ENCODE assay signal across 8 cellular contexts in the genomic region with DNA sequence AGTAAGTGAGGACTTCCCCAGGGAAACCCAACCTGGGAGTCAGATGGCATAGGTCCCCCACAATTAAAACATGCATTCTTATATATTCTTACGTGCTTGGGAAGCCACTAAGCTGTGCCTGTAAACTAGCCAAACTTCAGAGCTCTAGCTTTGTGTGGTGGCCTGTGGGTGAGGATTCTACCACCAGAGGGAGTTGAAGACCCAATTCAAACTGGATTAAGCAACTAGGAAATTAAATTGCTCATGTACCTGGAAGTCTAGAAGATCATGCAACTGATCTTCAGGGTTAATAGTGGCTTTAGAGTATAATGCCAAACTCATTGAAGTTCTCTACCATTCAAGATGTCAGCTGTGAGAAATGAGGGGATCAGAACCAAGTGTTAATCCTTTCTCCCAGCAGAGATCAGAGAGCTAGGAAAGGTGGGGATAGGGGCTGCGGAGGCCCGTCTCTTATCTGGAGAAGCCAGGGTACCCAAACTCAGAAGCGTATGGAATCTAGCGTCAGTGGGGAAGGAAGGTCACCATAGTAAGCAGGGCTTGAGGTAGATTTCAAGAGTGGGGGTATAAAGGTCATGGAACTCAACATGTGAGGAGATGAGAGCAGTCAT. TPM values are rescaled to one million over a fixed set of nuclear protein-coding genes. Genes with fewer than 3 reads are reported as not detected.
DNase-seq lines count a peak whose midpoint lies in the region; ATAC-seq lines count a peak whose summit lies in the region.

No MANE protein-coding gene starts in this region.

- DNase-seq in ELR (ENCODE audit: low read depth) = peak; percentile 64
- DNase-seq in HuH-7 (ENCODE audit: low spot score) = peak; percentile 28
- peak; percentile 18 for DNase-seq in SK-N-DZ (ENCODE audit: low spot score)
- DNase-seq in glomerular visceral epithelial cell (ENCODE audit: extremely low spot score) = peak; percentile 25
- DNase-seq in stimulated activated effector memory CD8-positive, alpha-beta T cell treated with anti-CD3 and anti-CD28 coated beads, Interleukin-12 subunit alpha, Interleukin-12 subunit beta, amount 100 ng/mL, for 72 hours (ENCODE audit: low spot score in 2 of 2) = no peak
- no peak for DNase-seq in cerebellar nuclear complex (lab: John Stamatoyannopoulos, UW)

- H3K36me3 Mint-ChIP-seq in stimulated activated effector memory CD8-positive, alpha-beta T cell treated with anti-CD3 and anti-CD28 coated beads, Interleukin-12 subunit alpha, Interleukin-12 subunit beta, amount 100 ng/mL, for 72 hours = no peaks in the 10 kb centered on the region
- H3K36me3 Mint-ChIP-seq in stimulated activated memory B cell treated with anti-CD40 and anti-IgM and Interleukin-4, amounts not matched to agents 10 μg/mL and 1 μg/mL and 100 μg/mL, for 72 hours = no peaks in the 10 kb centered on the region

- H3K4me3 Mint-ChIP-seq in stimulated activated effector memory CD8-positive, alpha-beta T cell treated with anti-CD3 and anti-CD28 coated beads, Interleukin-12 subunit alpha, Interleukin-12 subunit beta, amount 100 ng/mL, for 72 hours = no peak overlapping the region
- no peak overlapping the region for H3K4me3 Mint-ChIP-seq in stimulated activated memory B cell treated with anti-CD40 and anti-IgM and Interleukin-4, amounts not matched to agents 10 μg/mL and 1 μg/mL and 100 μg/mL, for 72 hours

- peak; percentile 11 for ATAC-seq in stimulated activated effector memory CD8-positive, alpha-beta T cell treated with anti-CD3 and anti-CD28 coated beads, Interleukin-12 subunit alpha, Interleukin-12 subunit beta, amount 100 ng/mL, for 72 hours
- no peak for ATAC-seq in stimulated activated memory B cell treated with anti-CD40 and anti-IgM and Interleukin-4, amounts not matched to agents 10 μg/mL and 1 μg/mL and 100 μg/mL, for 72 hours
- ATAC-seq in GM21529 (IDR thresholded peaks at IDR 0.05; ENCODE audit: unreplicated experiment) = no peak

- H3K27ac Mint-ChIP-seq in stimulated activated effector memory CD8-positive, alpha-beta T cell treated with anti-CD3 and anti-CD28 coated beads, Interleukin-12 subunit alpha, Interleukin-12 subunit beta, amount 100 ng/mL, for 72 hours = no peak overlapping the region
- H3K27ac Mint-ChIP-seq in stimulated activated memory B cell treated with anti-CD40 and anti-IgM and Interleukin-4, amounts not matched to agents 10 μg/mL and 1 μg/mL and 100 μg/mL, for 72 hours = no peak overlapping the region

- H3K4me1 Mint-ChIP-seq in stimulated activated effector memory CD8-positive, alpha-beta T cell treated with anti-CD3 and anti-CD28 coated beads, Interleukin-12 subunit alpha, Interleukin-12 subunit beta, amount 100 ng/mL, for 72 hours = no peaks in the 10 kb centered on the region
- H3K4me1 Mint-ChIP-seq in stimulated activated memory B cell treated with anti-CD40 and anti-IgM and Interleukin-4, amounts not matched to agents 10 μg/mL and 1 μg/mL and 100 μg/mL, for 72 hours = no peaks in the 10 kb centered on the region

- H3K27me3 Mint-ChIP-seq in stimulated activated memory B cell treated with anti-CD40 and anti-IgM and Interleukin-4, amounts not matched to agents 10 μg/mL and 1 μg/mL and 100 μg/mL, for 72 hours = peaks cover 17% of the 10 kb centered on the region

- H3K9me3 Mint-ChIP-seq in stimulated activated effector memory CD8-positive, alpha-beta T cell treated with anti-CD3 and anti-CD28 coated beads, Interleukin-12 subunit alpha, Interleukin-12 subunit beta, amount 100 ng/mL, for 72 hours = no peaks in the 10 kb centered on the region
- no peaks in the 10 kb centered on the region for H3K9me3 Mint-ChIP-seq in stimulated activated memory B cell treated with anti-CD40 and anti-IgM and Interleukin-4, amounts not matched to agents 10 μg/mL and 1 μg/mL and 100 μg/mL, for 72 hours

RNA-seq across cellular contexts. Expression of gene CCDC85A, which starts 53.2 kb away (rescaled TPM):
- 0.24 and 0.42 TPM in 2 replicates for polyA plus RNA-seq in SK-N-DZ (2014; cell fraction: cytosol; rRNA removed)
- 0.16 TPM in 1 of 2 replicates, not detected in the other for polyA plus RNA-seq in SK-N-DZ (2014; cell fraction: nucleus; rRNA removed)

Comparison
In these comparisons a context has a peak if more than half of its experiments do, and no peak if none do; other contexts are left out.
1. DNase-seq: peak in ELR (single experiment), HuH-7 (single experiment), SK-N-DZ (single experiment) and glomerular visceral epithelial cell (single experiment); none in stimulated activated effector memory CD8-positive, alpha-beta T cell treated with anti-CD3 and anti-CD28 coated beads, Interleukin-12 subunit alpha, Interleukin-12 subunit beta, amount 100 ng/mL, for 72 hours (0 of 2) and cerebellar nuclear complex (0 of 2).